In genomic region chr12:21831671-21832357, GRCh38 we compare ENCODE assay signal across 11 cellular contexts. TPM values are rescaled to one million over a fixed set of nuclear protein-coding genes. Genes with fewer than 3 reads are reported as not detected.
DNase-seq lines count a peak whose midpoint lies in the region; ATAC-seq and TF ChIP-seq lines count a peak whose summit lies in the region.
"Had no signal": no experiment of that assay in that cellular context is flagged by ENCODE, and none has a peak within 500 bp of the region (broad histone marks: within the 10 kb centered on the region; RNA-seq: fewer than 3 reads in every experiment).

No MANE protein-coding gene starts in this region.

- WGBS in adrenal gland, 4 donors: 65 to 74% (median 71%) methylated on average over 6 of the region's 6 CpGs
- 71 to 84% methylated on average over 6 of the region's 6 CpGs for WGBS in transverse colon (ENCODE audit: low coverage in 1 of 2), 2 donors

- H3K36me3 ChIP-seq in adrenal gland (replicated peaks in 1 of 2): no peaks in the 10 kb centered on the region
- H3K36me3 ChIP-seq in transverse colon: no peaks in the 10 kb centered on the region
- H3K36me3 ChIP-seq in brain microvascular endothelial cell (replicated peaks): no peaks in the 10 kb centered on the region

- H3K27me3 Mint-ChIP-seq in nephron (ENCODE audit: low read depth): no peaks in the 10 kb centered on the region
- H3K27me3 Mint-ChIP-seq in CD14-positive monocyte (ENCODE audit: low read depth in 3 of 3): peaks cover 0 to 2% (median 1%) of the 10 kb centered on the region in 3 donors
- H3K27me3 Mint-ChIP-seq: brain had no signal

- H3K4me1 ChIP-seq in adrenal gland (replicated peaks in 1 of 2) (peaks cover 0 to 7% of the 10 kb centered on the region in 2 donors), transverse colon (peaks cover 0 to 14% (median 2%) of the 10 kb centered on the region in 4 donors)

- no peak overlapping the region for H3K4me3 Mint-ChIP-seq in nephron
- no peak overlapping the region for H3K4me3 Mint-ChIP-seq in CD14-positive monocyte
- H3K4me3 Mint-ChIP-seq: brain had no signal

- no peaks in the 10 kb centered on the region for H3K27me3 ChIP-seq in adrenal gland
- no peaks in the 10 kb centered on the region for H3K27me3 ChIP-seq in transverse colon
- no peaks in the 10 kb centered on the region for H3K27me3 ChIP-seq in brain microvascular endothelial cell (replicated peaks)

- H3K9me3 ChIP-seq in adrenal gland (replicated peaks in 1 of 3) (no peaks in the 10 kb centered on the region), transverse colon (no peaks in the 10 kb centered on the region)

- TF ChIP-seq POLR2A in adrenal gland (IDR thresholded peaks at IDR 0.05) (no peak), transverse colon (IDR thresholded peaks at IDR 0.05) (no peak)

- H3K9me3 Mint-ChIP-seq in nephron (no peaks in the 10 kb centered on the region), CD14-positive monocyte (peaks cover 2 to 7% (median 4%) of the 10 kb centered on the region in 7 donors)
- H3K9me3 Mint-ChIP-seq: brain had no signal

- peaks cover 28% of the 10 kb centered on the region for H3K4me1 Mint-ChIP-seq in nephron
- H3K4me1 Mint-ChIP-seq in CD14-positive monocyte: no peaks in the 10 kb centered on the region
- H3K4me1 Mint-ChIP-seq: brain had no signal

- in situ Hi-C loops in transverse colon (cut with MboI; ENCODE audit: low pct_ligation_motif_present in 1 of 4, low pct_unique_long_range_greater_than_20kb in 1 of 4, low sequenced_read_pairs in 3 of 4): loop anchor here in 1 of 4 donors (25.0 kb wide), 1 partner anchor 95 kb away; no protein-coding TSS in a partner anchor
- in situ Hi-C loops in brain microvascular endothelial cell (cut with HindIII; ENCODE audit: low pct_ligation_motif_present, low sequenced_read_pairs): no loop called here

- intact Hi-C loops in adrenal gland (cut with DNase I): no loop called here
- intact Hi-C loops in transverse colon (cut with DNase I; ENCODE audit: low total_unique reads): no loop called here
- intact Hi-C loops in CD14-positive monocyte (cut with micrococcal nuclease): no loop called here

- H3K4me3 ChIP-seq in adrenal gland (no peak overlapping the region), foreskin fibroblast (ENCODE audit: low read depth in 1 of 2, low read length in 2 of 2) (no peak overlapping the region), transverse colon (no peak overlapping the region), brain microvascular endothelial cell (ENCODE audit: low read depth, low read length) (no peak overlapping the region)
- H3K4me3 ChIP-seq: smooth muscle cell had no signal

- H3K27ac ChIP-seq in adrenal gland (peak overlapping the region in 2 of 5 donors; percentile 56 to 61), transverse colon (peak overlapping the region; percentile 18 to 64 (median 55)), brain microvascular endothelial cell (no peak overlapping the region)

- TF ChIP-seq CTCF in adrenal gland (IDR thresholded peaks at IDR 0.05) (no peak), foreskin fibroblast (IDR thresholded peaks at IDR 0.05; ENCODE audit: low read depth, low read length) (no peak), nephron (IDR thresholded peaks at IDR 0.05; ENCODE audit: unreplicated experiment in 3 of 3) (no peak), transverse colon (IDR thresholded peaks at IDR 0.05) (no peak), CD14-positive monocyte (IDR thresholded peaks at IDR 0.05) (no peak), brain microvascular endothelial cell (IDR thresholded peaks at IDR 0.05; ENCODE audit: low read depth, low read length, missing control alignments) (no peak)

- no peak for ATAC-seq in GM18867 (IDR thresholded peaks at IDR 0.05; ENCODE audit: unreplicated experiment)

- peak overlapping the region; percentile 68 to 87 (median 82) for H3K27ac Mint-ChIP-seq in nephron
- H3K27ac Mint-ChIP-seq in CD14-positive monocyte: no peak overlapping the region

- TF ChIP-seq EP300 in transverse colon (IDR thresholded peaks at IDR 0.05; ENCODE audit: low read depth): no peak

- DNase-seq in adrenal gland (peak in 4 of 7 donors; percentile 7 to 57 (median 24)), foreskin fibroblast (peak; percentile 12 to 48), transverse colon (peak; percentile 9), CD14-positive monocyte (ENCODE audit: low spot score) (no peak), brain microvascular endothelial cell (no peak)
- DNase-seq: NCI-H146, NCI-H526 treated with DMSO at 0.1 percent for 48 hours had no signal

- no peaks in the 10 kb centered on the region for H3K36me3 Mint-ChIP-seq in nephron (ENCODE audit: low read depth)
- H3K36me3 Mint-ChIP-seq in CD14-positive monocyte: no peaks in the 10 kb centered on the region
- H3K36me3 Mint-ChIP-seq: brain had no signal

RNA-seq across cellular contexts. Expression of gene KCNJ8, which starts 57.3 kb away (rescaled TPM):
- total RNA-seq in adrenal gland (10 to 100 TPM; 17.4 to 70.5 (median 34.6) TPM), transverse colon (10 to 100 TPM in 1 of 4 donors, 1 to 10 TPM in 3; 3.0 to 22.1 (median 3.6) TPM)
- polyA plus RNA-seq in adrenal gland (10 to 100 TPM in 1 of 3 donors, 1 to 10 TPM in 2; 7.9 to 10.6 (median 9.4) TPM), CD14-positive monocyte (not detected)
- total RNA-seq: smooth muscle cell had no signal
- polyA plus RNA-seq: smooth muscle cell had no signal

Comparison
In these comparisons a context has a peak if more than half of its experiments do, and no peak if none do; other contexts are left out.
1. DNase-seq: peak in adrenal gland (4 of 7), foreskin fibroblast (2 of 2) and transverse colon (single experiment); none in CD14-positive monocyte (single experiment) and brain microvascular endothelial cell (single experiment).
2. H3K27ac Mint-ChIP-seq: peak in nephron (3 of 3); none in CD14-positive monocyte (0 of 7).